In the genomic region with DNA sequence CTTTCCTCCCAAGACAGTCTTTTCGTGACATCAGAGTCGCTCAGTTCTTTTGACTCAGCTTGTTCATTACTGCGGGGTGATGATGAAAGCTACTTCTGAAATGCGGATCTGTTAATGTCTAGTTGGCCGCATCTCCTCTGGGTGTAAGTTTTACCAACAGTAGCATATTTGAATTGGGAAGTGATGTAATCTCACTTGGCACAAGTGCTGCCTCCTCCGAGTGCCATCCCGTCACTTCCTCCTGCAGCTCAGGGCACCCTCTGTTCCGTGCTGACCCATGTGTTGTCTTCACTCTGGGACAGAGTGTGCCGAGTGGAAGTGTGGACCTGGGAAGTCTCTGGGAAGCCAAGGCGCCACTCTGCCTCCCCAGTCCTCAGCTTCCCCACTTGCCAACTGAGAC, we compare ENCODE assay signal across 1 cellular context.
A peak's percentile ranks its signal among the peaks of the same experiment; 100 is the strongest.
TF ChIP-seq lines count a peak whose summit lies in the region.

No MANE protein-coding gene starts in this region.

TF ChIP-seq in K562, 482 proteins besides CTCF, POLR2A, EP300 and RAD21:
- no peak for TF ChIP-seq CEBPG (CRISPR knock-in tag; IDR thresholded peaks at IDR 0.05)
- 0 out of 4 replicates have a peak, but pooled peaks of 1 of the 2 experiments have one; percentile 22 for TF ChIP-seq CEBPG (tag; conservative IDR thresholded peaks at IDR 0.05 in 1 of 2, IDR thresholded peaks at IDR 0.05 in 1 of 2)
- TF ChIP-seq, protein P1, sequence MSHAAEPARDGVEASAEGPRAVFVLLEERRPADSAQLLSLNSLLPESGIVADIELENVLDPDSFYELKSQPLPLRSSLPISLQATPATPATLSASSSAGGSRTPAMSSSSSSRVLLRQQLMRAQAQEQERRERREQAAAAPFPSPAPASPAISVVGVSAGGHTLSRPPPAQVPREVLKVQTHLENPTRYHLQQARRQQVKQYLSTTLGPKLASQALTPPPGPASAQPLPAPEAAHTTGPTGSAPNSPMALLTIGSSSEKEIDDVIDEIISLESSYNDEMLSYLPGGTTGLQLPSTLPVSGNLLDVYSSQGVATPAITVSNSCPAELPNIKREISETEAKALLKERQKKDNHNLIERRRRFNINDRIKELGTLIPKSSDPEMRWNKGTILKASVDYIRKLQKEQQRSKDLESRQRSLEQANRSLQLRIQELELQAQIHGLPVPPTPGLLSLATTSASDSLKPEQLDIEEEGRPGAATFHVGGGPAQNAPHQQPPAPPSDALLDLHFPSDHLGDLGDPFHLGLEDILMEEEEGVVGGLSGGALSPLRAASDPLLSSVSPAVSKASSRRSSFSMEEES (CRISPR knock-in tag; IDR thresholded peaks at IDR 0.05): no peak
- no peak for TF ChIP-seq L3MBTL2 (IDR thresholded peaks at IDR 0.05)
- no peak for TF ChIP-seq ELK1 (CRISPR knock-in tag; IDR thresholded peaks at IDR 0.05)
- no peak for TF ChIP-seq HEY1 (CRISPR knock-in tag; IDR thresholded peaks at IDR 0.05; ENCODE audit: borderline replicate concordance)
- no peak for TF ChIP-seq MIER1 (IDR thresholded peaks at IDR 0.05; ENCODE audit: low read depth)
- TF ChIP-seq, protein P2, sequence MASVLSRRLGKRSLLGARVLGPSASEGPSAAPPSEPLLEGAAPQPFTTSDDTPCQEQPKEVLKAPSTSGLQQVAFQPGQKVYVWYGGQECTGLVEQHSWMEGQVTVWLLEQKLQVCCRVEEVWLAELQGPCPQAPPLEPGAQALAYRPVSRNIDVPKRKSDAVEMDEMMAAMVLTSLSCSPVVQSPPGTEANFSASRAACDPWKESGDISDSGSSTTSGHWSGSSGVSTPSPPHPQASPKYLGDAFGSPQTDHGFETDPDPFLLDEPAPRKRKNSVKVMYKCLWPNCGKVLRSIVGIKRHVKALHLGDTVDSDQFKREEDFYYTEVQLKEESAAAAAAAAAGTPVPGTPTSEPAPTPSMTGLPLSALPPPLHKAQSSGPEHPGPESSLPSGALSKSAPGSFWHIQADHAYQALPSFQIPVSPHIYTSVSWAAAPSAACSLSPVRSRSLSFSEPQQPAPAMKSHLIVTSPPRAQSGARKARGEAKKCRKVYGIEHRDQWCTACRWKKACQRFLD (CRISPR knock-in tag; IDR thresholded peaks at IDR 0.05): 0 out of 2 replicates have a peak, but pooled peaks have one; percentile 27
- TF ChIP-seq, protein P3, sequence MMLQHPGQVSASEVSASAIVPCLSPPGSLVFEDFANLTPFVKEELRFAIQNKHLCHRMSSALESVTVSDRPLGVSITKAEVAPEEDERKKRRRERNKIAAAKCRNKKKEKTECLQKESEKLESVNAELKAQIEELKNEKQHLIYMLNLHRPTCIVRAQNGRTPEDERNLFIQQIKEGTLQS (IDR thresholded peaks at IDR 0.05): 0 out of 2 replicates have a peak, but pooled peaks have one; percentile 31
- TF ChIP-seq, protein P3 (CRISPR knock-in tag; conservative IDR thresholded peaks at IDR 0.05): no peak
